ENCODE assay signal across 13 cellular contexts in the genomic region with DNA sequence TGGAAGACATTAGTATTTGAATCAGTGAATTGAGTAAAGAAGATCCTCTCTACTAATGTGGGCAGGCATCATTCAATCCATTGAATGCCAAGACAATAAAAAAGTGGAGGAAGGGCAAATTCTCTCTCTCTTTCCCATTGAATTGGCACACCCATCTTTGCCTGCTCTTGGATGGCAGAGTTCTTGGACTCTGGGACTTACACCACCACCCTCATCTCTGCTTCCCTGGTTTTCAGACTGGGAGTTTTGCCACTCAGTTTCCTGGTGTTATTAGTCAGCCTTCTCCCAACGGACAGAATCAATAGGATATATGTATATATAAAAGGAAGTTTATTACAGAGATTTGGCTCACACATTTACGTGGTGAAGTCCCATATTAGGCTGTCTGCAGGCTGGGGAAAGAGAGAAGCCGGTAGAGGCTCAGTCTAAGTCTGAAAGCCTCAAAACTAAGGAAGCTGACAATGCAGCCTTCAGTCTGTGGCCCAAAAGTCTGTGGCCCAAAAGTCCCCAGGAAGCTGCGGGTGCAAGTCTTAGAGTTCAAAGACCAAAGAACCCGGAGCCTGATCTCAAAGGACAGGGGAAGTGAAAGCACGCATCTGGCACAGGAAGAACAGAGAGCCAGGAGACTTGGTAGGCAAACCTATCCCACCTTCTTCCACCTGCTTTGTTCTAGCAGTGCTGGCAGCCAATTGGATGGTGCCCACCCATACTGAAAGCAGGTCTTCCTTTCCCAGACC.
DNase-seq lines count a peak whose midpoint lies in the region; ATAC-seq, FAIRE-seq and TF ChIP-seq lines count a peak whose summit lies in the region.
"Had no signal": no experiment of that assay in that cellular context is flagged by ENCODE, and none has a peak within 500 bp of the region (broad histone marks: within the 10 kb centered on the region; RNA-seq: fewer than 3 reads in every experiment).

No MANE protein-coding gene starts in this region.

- FAIRE-seq in GM12892 (lab: Jason Lieb, UNC), result peak; percentile 48
- FAIRE-seq: colon had no signal

- no peak for TF ChIP-seq POLR2A in GM12892 (IDR thresholded peaks at IDR 0.05; ENCODE audit: low read depth, low read length)

- no peak for DNase-seq in GM12892 (ENCODE audit: insufficient read length)
- peak; percentile 79 for DNase-seq in NOMO-1 treated with DMSO at 0.1 percent for 48 hours (lab: John Stamatoyannopoulos, UW; ENCODE audit: unreplicated experiment)
- DNase-seq in NCI-H1417 (lab: John Stamatoyannopoulos, UW), result no peak
- DNase-seq in UCSD-AML1 (lab: John Stamatoyannopoulos, UW; ENCODE audit: unreplicated experiment), result no peak
- no peak for DNase-seq in foreskin melanocyte
- DNase-seq in NCI-H526 (lab: John Stamatoyannopoulos, UW), result no peak
- DNase-seq: activated CD4-positive, CD25-positive, alpha-beta regulatory T cell treated with anti-CD3 and anti-CD28 coated beads, Interleukin-2, amount 50 U/mL, for 72 hours; NCI-H1694 treated with DMSO at 0.1 percent for 48 hours; upper lobe of right lung had no signal

- ATAC-seq in GM21367 (IDR thresholded peaks at IDR 0.05; ENCODE audit: unreplicated experiment) (peak; percentile 77), HG03045 (IDR thresholded peaks at IDR 0.05; ENCODE audit: unreplicated experiment) (peak; percentile 83)
- ATAC-seq: gastroesophageal sphincter, upper lobe of right lung had no signal
